22 cellular contexts compared by ENCODE assay signal in genomic region chr2:172198908-172199307, GRCh38.
"Had no signal": no experiment of that assay in that cellular context is flagged by ENCODE, and none has a peak within 500 bp of the region (broad histone marks: within the 10 kb centered on the region; RNA-seq: fewer than 3 reads in every experiment).

No MANE protein-coding gene starts in this region.

- H3K27me3 ChIP-seq: ascending aorta, transverse colon, vagina had no signal

- H3K4me3 ChIP-seq: ascending aorta, coronary artery, lung, transverse colon, vagina had no signal

- ATAC-seq: activated CD4-positive, CD25-positive, alpha-beta regulatory T cell treated with anti-CD3 and anti-CD28 coated beads, Interleukin-2, amount 50 U/mL, for 24 hours; left lobe of liver; stimulated activated naive CD8-positive, alpha-beta T cell treated with anti-CD3 and anti-CD28 coated beads, Interleukin-15, Interleukin-2, amounts not matched to agents 100 U/mL and 50 U/mL, for 24 hours had no signal

- DNase-seq: activated CD4-positive, alpha-beta T cell treated with anti-CD3 and anti-CD28 coated beads, Interleukin-2, amount 10 ng/mL, durations not matched to agents 7 days and 5 days; activated CD8-positive, alpha-beta memory T cell treated with anti-CD3 and anti-CD28 coated beads, Interleukin-2, amount 50 U/mL, for 4 hours; activated effector memory CD4-positive, alpha-beta T cell treated with anti-CD3 and anti-CD28 coated beads, Interleukin-2, amount 50 U/mL, for 16 hours; activated T-cell treated with anti-CD3 and anti-CD28 coated beads, Interleukin-2, amount 50 U/mL, for 48 hours; hippocampal formation; kidney; occipital lobe; posterior cingulate gyrus; retina; stimulated activated CD4-positive, alpha-beta T cell treated with anti-CD3 and anti-CD28 coated beads, Interleukin-12 subunit alpha, Interleukin-12 subunit beta, amount 100 ng/mL, for 4 hours; stimulated activated CD4-positive, alpha-beta T cell treated with anti-CD3 and anti-CD28 coated beads, Interleukin-2, amount 100 ng/mL, for 24 hours; stimulated activated naive CD8-positive, alpha-beta T cell treated with anti-CD3 and anti-CD28 coated beads, Interleukin-15, Interleukin-2, amounts not matched to agents 100 U/mL and 50 U/mL, for 24 hours; substantia nigra; T-helper 1 cell; T-helper 9 cell; transverse colon had no signal

- H3K27ac ChIP-seq: ascending aorta, coronary artery, transverse colon, vagina had no signal

- H3K4me1 ChIP-seq: ascending aorta, vagina had no signal

- H3K36me3 ChIP-seq: ascending aorta, transverse colon, vagina had no signal
